14 cellular contexts compared by ENCODE assay signal in genomic region chr3:142853270-142854163, GRCh38. TPM values are rescaled to one million over a fixed set of nuclear protein-coding genes. Genes with fewer than 3 reads are reported as not detected.
A peak's percentile ranks its signal among the peaks of the same experiment; 100 is the strongest.
DNase-seq lines count a peak whose midpoint lies in the region; TF ChIP-seq lines count a peak whose summit lies in the region.
"Had no signal": no experiment of that assay in that cellular context is flagged by ENCODE, and none has a peak within 500 bp of the region (broad histone marks: within the 10 kb centered on the region; RNA-seq: fewer than 3 reads in every experiment).

No MANE protein-coding gene starts in this region.

- H3K4me1 ChIP-seq in BE2C, result peaks cover 3% of the 10 kb centered on the region

- H3K36me3 ChIP-seq in BE2C, result no peaks in the 10 kb centered on the region

- H3K27me3 ChIP-seq in BE2C, result no peaks in the 10 kb centered on the region

- DNase-seq in BE2C (peak; percentile 22), HK-2 (ENCODE audit: unreplicated experiment) (peak; percentile 72), astrocyte of the hippocampus (ENCODE audit: low read depth, low spot score) (peak; percentile 71), kidney glomerular epithelial cell (lab: John Stamatoyannopoulos, UW) (peak; percentile 94), NCI-H2029 (lab: John Stamatoyannopoulos, UW) (no peak), NCI-H2227 (lab: John Stamatoyannopoulos, UW; ENCODE audit: unreplicated experiment) (no peak), HuH-7.5 (ENCODE audit: low spot score) (no peak), NCI-H2081 treated with DMSO at 0.1 percent for 48 hours (lab: John Stamatoyannopoulos, UW) (no peak)
- DNase-seq: activated CD4-positive, alpha-beta memory T cell treated with anti-CD3 and anti-CD28 coated beads, Interleukin-2, amount 10 ng/mL, durations not matched to agents 7 days and 5 days; activated naive CD8-positive, alpha-beta T cell treated with anti-CD3 and anti-CD28 coated beads for 36 hours; CD4-positive, alpha-beta T cell; GOT3; NCI-H187 had no signal

- H3K4me3 ChIP-seq in BE2C (ENCODE audit: low read depth, low read length), result no peak overlapping the region
- H3K4me3 ChIP-seq: lung had no signal

- no peaks in the 10 kb centered on the region for H3K9me3 ChIP-seq in BE2C

- no peak for TF ChIP-seq CTCF in BE2C (IDR thresholded peaks at IDR 0.05; ENCODE audit: low read depth, low read length)

RNA-seq across cellular contexts. Expression of gene PCOLCE2, which starts 35.4 kb away (rescaled TPM):
- polyA plus RNA-seq in BE2C (2012; ENCODE audit: insufficient read depth, insufficient read length, low read depth), result 10.0 TPM

Comparison
In these comparisons a context has a peak if more than half of its experiments do, and no peak if none do; other contexts are left out.
1. DNase-seq: peak in BE2C (single experiment), HK-2 (single experiment), astrocyte of the hippocampus (single experiment) and kidney glomerular epithelial cell (single experiment); none in NCI-H2029 (single experiment), NCI-H2227 (single experiment), HuH-7.5 (single experiment) and NCI-H2081 treated with DMSO at 0.1 percent for 48 hours (single experiment).